Comparison of ENCODE assay signal across 26 cellular contexts in the genomic region with DNA sequence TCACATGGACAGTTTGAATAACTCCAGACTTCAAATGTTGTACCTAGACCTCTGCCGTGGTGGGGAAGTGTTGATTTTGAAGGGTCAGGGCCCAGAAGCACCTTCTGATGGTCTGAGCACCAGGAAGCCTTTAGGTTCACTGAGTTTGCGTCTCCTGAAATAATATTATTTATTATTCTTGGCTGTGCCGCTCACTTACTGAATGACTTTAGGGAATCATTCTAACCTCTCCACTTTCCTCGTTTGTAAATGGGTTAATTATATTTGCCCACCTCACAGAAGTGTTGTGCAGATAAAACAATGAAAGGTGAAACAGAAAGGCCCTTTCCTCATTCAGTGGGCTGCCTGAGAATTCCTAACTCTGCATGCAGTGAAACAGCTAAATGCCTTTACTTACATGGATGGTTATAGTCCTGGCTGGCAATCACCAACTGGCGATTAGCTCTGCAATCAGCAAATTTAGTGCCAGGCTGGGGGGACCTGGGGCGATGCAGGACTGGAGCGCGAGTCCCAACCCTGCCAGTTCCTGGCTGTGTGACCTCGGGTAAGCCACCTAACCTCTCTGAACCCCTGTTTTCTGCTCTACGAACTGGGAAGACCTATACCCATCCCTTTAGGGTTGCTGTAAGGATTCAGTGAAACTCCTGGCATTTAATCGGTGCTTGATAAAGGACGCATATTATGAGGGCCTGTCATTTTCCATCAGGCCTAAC. TPM values are rescaled to one million over a fixed set of nuclear protein-coding genes. Genes with fewer than 3 reads are reported as not detected.
"Had no signal": no experiment of that assay in that cellular context is flagged by ENCODE, and none has a peak within 500 bp of the region (broad histone marks: within the 10 kb centered on the region; RNA-seq: fewer than 3 reads in every experiment).

No MANE protein-coding gene starts in this region.

- H3K27ac ChIP-seq: colonic mucosa, gastrocnemius medialis, heart left ventricle, hepatocyte, left lung, parathyroid adenoma, prostate gland, right atrium auricular region, sigmoid colon, testis, tibial nerve, upper lobe of left lung had no signal

- H3K4me3 ChIP-seq: colonic mucosa, gastrocnemius medialis, heart left ventricle, hepatocyte, left lung, mucosa of descending colon, prostate gland, right atrium auricular region, sigmoid colon, testis, tibial nerve, upper lobe of left lung had no signal

- ATAC-seq: effector memory CD8-positive, alpha-beta T cell; gastrocnemius medialis; heart left ventricle; left cardiac atrium; left lung; mucosa of descending colon; natural killer cell treated with Interleukin-12 subunit alpha and Interleukin-12 subunit beta and Interleukin-15 and Interleukin-18, amount 100 ng/mL, for 72 hours; stimulated activated memory B cell treated with anti-CD40 and anti-IgM and Interleukin-4, amounts not matched to agents 10 μg/mL and 1 μg/mL and 100 μg/mL, for 72 hours; stimulated activated naive CD8-positive, alpha-beta T cell treated with anti-CD3 and anti-CD28 coated beads, Interleukin-15, Interleukin-2, amounts not matched to agents 100 U/mL and 50 U/mL, for 24 hours had no signal

- H3K36me3 ChIP-seq: colonic mucosa, gastrocnemius medialis, heart left ventricle, left lung, prostate gland, right atrium auricular region, sigmoid colon, tibial nerve, upper lobe of left lung had no signal

- H3K4me1 ChIP-seq: colonic mucosa, left lung, parathyroid adenoma, prostate gland, sigmoid colon, testis had no signal

- H3K27me3 ChIP-seq: colonic mucosa, gastrocnemius medialis, heart left ventricle, hepatocyte, left lung, right atrium auricular region, sigmoid colon, testis, tibial nerve, upper lobe of left lung had no signal

- H3K9me3 ChIP-seq: colonic mucosa, gastrocnemius medialis, mucosa of descending colon, prostate gland, right atrium auricular region, testis, upper lobe of left lung had no signal

- DNase-seq: colonic mucosa; effector memory CD8-positive, alpha-beta T cell; foreskin fibroblast; gastrocnemius medialis; heart left ventricle; kidney; left cardiac atrium; left lung; mesenchymal stem cell; mucosa of descending colon; naive B cell; sigmoid colon; stimulated activated CD4-positive, alpha-beta T cell treated with anti-CD3 and anti-CD28 coated beads, Interleukin-2, amount 100 ng/mL, for 24 hours; stimulated activated CD4-positive, alpha-beta T cell treated with anti-CD3 and anti-CD28 coated beads, Interleukin-4, amount 100 ng/mL, for 4 hours; stimulated activated naive CD8-positive, alpha-beta T cell treated with anti-CD3 and anti-CD28 coated beads, Interleukin-15, Interleukin-2, amounts not matched to agents 100 U/mL and 50 U/mL, for 24 hours; substantia nigra; testis; upper lobe of left lung had no signal

RNA-seq across cellular contexts. Expression of a gene that starts 57.5 kb away (rescaled TPM):
- total RNA-seq: hepatocyte, skeletal muscle tissue had no signal
